In the genomic region with DNA sequence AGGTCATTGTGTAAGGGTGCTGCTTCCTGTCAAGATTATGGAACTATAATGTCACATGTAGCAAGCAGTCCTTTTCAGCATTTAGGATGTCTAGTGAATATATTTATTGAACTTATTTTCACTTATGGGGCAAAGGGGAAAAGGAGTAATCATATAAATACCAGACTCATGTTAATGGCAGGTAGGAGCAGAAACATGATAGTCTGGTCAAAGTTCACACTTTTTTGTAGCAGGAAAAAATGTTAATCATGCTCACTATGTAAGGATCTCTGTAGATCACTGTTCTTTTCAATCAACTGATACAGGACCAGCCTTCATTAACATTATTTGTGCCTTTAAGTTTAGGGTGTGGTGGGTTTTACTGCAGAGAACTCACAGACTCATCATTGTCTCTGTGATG, we compare ENCODE assay signal across 33 cellular contexts.
"Had no signal": no experiment of that assay in that cellular context is flagged by ENCODE, and none has a peak within 500 bp of the region (broad histone marks: within the 10 kb centered on the region; RNA-seq: fewer than 3 reads in every experiment).

No MANE protein-coding gene starts in this region.

- H3K4me1 Mint-ChIP-seq: activated naive CD4-positive, alpha-beta T cell treated with anti-CD3 and anti-CD28 coated beads, Interleukin-2, amount 50 U/mL, for 24 hours had no signal

- H3K4me3 Mint-ChIP-seq: activated B cell treated with CpG ODN at 0.5 μM for 24 hours; activated CD8-positive, alpha-beta T cell treated with anti-CD3 and anti-CD28 coated beads for 36 hours; activated naive CD4-positive, alpha-beta T cell treated with anti-CD3 and anti-CD28 coated beads, Interleukin-2, amount 50 U/mL, for 24 hours; activated naive CD8-positive, alpha-beta T cell treated with anti-CD3 and anti-CD28 coated beads, Interleukin-2, amount 10 ng/mL, durations not matched to agents 7 days and 5 days; activated T-cell treated with anti-CD3 and anti-CD28 coated beads, Interleukin-2, amount 50 U/mL, for 24 hours had no signal

- H3K27ac ChIP-seq: ascending aorta, KMS-11, Peyer's patch, SJSA1, VCaP had no signal

- ATAC-seq: activated CD8-positive, alpha-beta T cell treated with anti-CD3 and anti-CD28 coated beads for 36 hours; PC-3 had no signal

- H3K9ac ChIP-seq: KMS-11 had no signal

- H3K36me3 ChIP-seq: ascending aorta, SJSA1 had no signal

- H3K27ac Mint-ChIP-seq: activated B cell treated with CpG ODN at 0.5 μM for 24 hours; activated CD8-positive, alpha-beta T cell treated with anti-CD3 and anti-CD28 coated beads for 36 hours; activated naive CD4-positive, alpha-beta T cell treated with anti-CD3 and anti-CD28 coated beads, Interleukin-2, amount 50 U/mL, for 24 hours; activated naive CD8-positive, alpha-beta T cell treated with anti-CD3 and anti-CD28 coated beads, Interleukin-2, amount 10 ng/mL, durations not matched to agents 7 days and 5 days; activated T-cell treated with anti-CD3 and anti-CD28 coated beads, Interleukin-2, amount 50 U/mL, for 24 hours; activated T-helper 2 cell treated with anti-CD3 and anti-CD28 coated beads, Interferon-gamma antibody, Interleukin-2, Interleukin-4, amounts not matched to agents 10 μg/mL and 5 μg/mL and 100 μg/mL, durations not matched to agents 14 hours and 24 hours and 36 hours had no signal

- H3K4me3 ChIP-seq: ascending aorta, Peyer's patch, SJSA1 had no signal

- H3K9me3 Mint-ChIP-seq: activated B cell treated with CpG ODN at 0.5 μM for 24 hours; activated CD8-positive, alpha-beta T cell treated with anti-CD3 and anti-CD28 coated beads for 36 hours; activated naive CD4-positive, alpha-beta T cell treated with anti-CD3 and anti-CD28 coated beads, Interleukin-2, amount 50 U/mL, for 24 hours; activated naive CD8-positive, alpha-beta T cell treated with anti-CD3 and anti-CD28 coated beads, Interleukin-2, amount 10 ng/mL, durations not matched to agents 7 days and 5 days; activated T-cell treated with anti-CD3 and anti-CD28 coated beads, Interleukin-2, amount 50 U/mL, for 24 hours; activated T-helper 2 cell treated with anti-CD3 and anti-CD28 coated beads, Interferon-gamma antibody, Interleukin-2, Interleukin-4, amounts not matched to agents 10 μg/mL and 5 μg/mL and 100 μg/mL, durations not matched to agents 14 hours and 24 hours and 36 hours had no signal

- DNase-seq: activated B cell treated with CpG ODN at 0.5 μM for 24 hours; activated CD4-positive, alpha-beta T cell treated with anti-CD3 and anti-CD28 coated beads for 4 hours; activated CD4-positive, alpha-beta T cell treated with anti-CD3 and anti-CD28 coated beads, Interleukin-2, amount 50 U/mL, for 4 hours; activated CD4-positive, CD25-positive, alpha-beta regulatory T cell treated with anti-CD3 and anti-CD28 coated beads, Interleukin-2, amount 50 U/mL, for 72 hours; activated CD8-positive, alpha-beta T cell treated with anti-CD3 and anti-CD28 coated beads for 36 hours; activated gamma-delta T cell; activated naive CD4-positive, alpha-beta T cell treated with Interleukin-2 at 50 U/mL for 16 hours; activated naive CD8-positive, alpha-beta T cell treated with anti-CD3 and anti-CD28 coated beads, Interleukin-2, amount 10 ng/mL, durations not matched to agents 7 days and 5 days; activated T-cell treated with anti-CD3 and anti-CD28 coated beads, Interleukin-2, amount 50 U/mL, for 24 hours; amygdala; MM.1S; MV-4-11; NCI-H1092; NCI-H1436 treated with DMSO at 0.1 percent for 48 hours; NCI-H1694 treated with DMSO at 0.1 percent for 48 hours; NCI-H2029; NCI-H510A; NCI-H748 treated with DMSO at 0.1 percent for 48 hours; NK-92 treated with Interleukin-12 subunit alpha and Interleukin-12 subunit beta, amount 100 ng/mL, for 24 hours; PC-3; Peyer's patch; RPMI8226; SHP77 treated with DMSO at 0.1 percent for 48 hours; SW 1271; T-helper 1 cell; T-helper 2 cell; T-helper 9 cell had no signal

- H3K27me3 ChIP-seq: ascending aorta, Peyer's patch, SJSA1 had no signal

- H3K9me3 ChIP-seq: ascending aorta, Peyer's patch, SJSA1 had no signal

- H3K4me1 ChIP-seq: ascending aorta, Peyer's patch had no signal

- H3K27me3 Mint-ChIP-seq: activated B cell treated with CpG ODN at 0.5 μM for 24 hours; activated CD8-positive, alpha-beta T cell treated with anti-CD3 and anti-CD28 coated beads for 36 hours; activated naive CD4-positive, alpha-beta T cell treated with anti-CD3 and anti-CD28 coated beads, Interleukin-2, amount 50 U/mL, for 24 hours; activated naive CD8-positive, alpha-beta T cell treated with anti-CD3 and anti-CD28 coated beads, Interleukin-2, amount 10 ng/mL, durations not matched to agents 7 days and 5 days; activated T-cell treated with anti-CD3 and anti-CD28 coated beads, Interleukin-2, amount 50 U/mL, for 24 hours had no signal
